Comparison of ENCODE assay signal across 38 cellular contexts in the genomic region with DNA sequence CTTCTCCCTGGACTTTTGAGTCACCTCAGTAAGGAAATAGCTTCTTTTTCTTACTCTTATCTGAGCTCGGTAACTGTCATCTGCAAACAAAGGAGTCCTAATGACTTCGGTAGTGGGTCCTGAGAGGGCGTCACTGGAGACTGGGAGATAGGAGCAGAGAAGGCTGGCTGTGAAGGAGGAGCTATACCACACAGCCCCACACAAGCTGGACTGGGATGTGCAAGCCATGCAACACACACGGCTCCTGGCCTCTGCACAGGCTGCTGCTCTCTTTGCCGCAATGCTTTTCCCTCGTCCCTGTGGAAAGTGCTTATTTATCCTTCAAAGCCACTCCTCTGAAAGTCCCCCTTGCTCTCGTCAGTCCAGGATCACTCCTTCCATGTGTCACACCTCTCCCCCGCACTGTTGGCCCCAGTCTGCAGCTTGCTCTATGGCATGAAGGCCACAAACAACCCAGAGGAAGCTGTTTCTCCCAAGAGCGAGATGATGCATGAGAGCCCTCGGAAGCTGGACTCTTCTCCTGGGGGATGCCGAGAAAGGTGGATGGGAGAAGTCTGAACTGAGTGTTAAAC. TPM values are rescaled to one million over a fixed set of nuclear protein-coding genes. Genes with fewer than 3 reads are reported as not detected.
DNase-seq lines count a peak whose midpoint lies in the region; ATAC-seq, FAIRE-seq and TF ChIP-seq lines count a peak whose summit lies in the region.
"Had no signal": no experiment of that assay in that cellular context is flagged by ENCODE, and none has a peak within 500 bp of the region (broad histone marks: within the 10 kb centered on the region; RNA-seq: fewer than 3 reads in every experiment).

No MANE protein-coding gene starts in this region.

- no peak overlapping the region for H3K4me3 ChIP-seq in kidney (ENCODE audit: low read length in 2 of 2)
- H3K4me3 ChIP-seq: pancreas, skin epidermis, testis had no signal

- no peak for ATAC-seq in activated CD8-positive, alpha-beta T cell treated with anti-CD3 and anti-CD28 coated beads, Interleukin-2, amount 10 ng/mL, durations not matched to agents 7 days and 5 days
- ATAC-seq in activated CD8-positive, alpha-beta T cell treated with anti-CD3 and anti-CD28 coated beads for 36 hours: no peak
- no peak for ATAC-seq in activated T-helper 17 cell treated with anti-CD3 and anti-CD28 coated beads, Interleukin-2, amount 50 U/mL, for 72 hours (replicated peaks)
- ATAC-seq in stimulated activated naive B cell treated with anti-CD40 and anti-IgM and Interleukin-4, amounts not matched to agents 10 μg/mL and 1 μg/mL and 100 μg/mL, for 72 hours (replicated peaks): no peak
- ATAC-seq in GM21381 (IDR thresholded peaks at IDR 0.05; ENCODE audit: unreplicated experiment): no peak
- ATAC-seq: activated T-cell treated with anti-CD3 and anti-CD28 coated beads, Interleukin-2, amount 50 U/mL, for 4 hours; naive thymus-derived CD8-positive, alpha-beta T cell; pancreas; T-cell had no signal

- DNase-seq in activated CD8-positive, alpha-beta T cell treated with anti-CD3 and anti-CD28 coated beads, Interleukin-2, amount 10 ng/mL, durations not matched to agents 7 days and 5 days: peak; percentile 9
- no peak for DNase-seq in activated CD8-positive, alpha-beta T cell treated with anti-CD3 and anti-CD28 coated beads for 36 hours
- DNase-seq in islet precursor cell (peak; percentile 49), kidney (no peak)
- DNase-seq in stimulated activated naive B cell treated with anti-CD40 and anti-IgM and Interleukin-4, amounts not matched to agents 10 μg/mL and 1 μg/mL and 100 μg/mL, for 72 hours: no peak
- no peak for DNase-seq in NK-92 treated with Interleukin-12 subunit alpha and Interleukin-12 subunit beta, amount 100 ng/mL, for 24 hours (lab: John Stamatoyannopoulos, UW)
- DNase-seq: activated CD4-positive, CD25-positive, alpha-beta regulatory T cell treated with anti-CD3 and anti-CD28 coated beads, Interleukin-2, amount 50 U/mL, for 72 hours; activated T-cell treated with anti-CD3 and anti-CD28 coated beads, Interleukin-2, amount 50 U/mL, for 4 hours; CD4-positive, alpha-beta memory T cell; central memory CD4-positive, alpha-beta T cell; endodermal cell; foreskin fibroblast; H7; KG1; MM.1S; naive thymus-derived CD8-positive, alpha-beta T cell; NCI-H1930; NCI-H2171 treated with DMSO at 0.1 percent for 48 hours; NCI-H510A; pancreas; T-cell; testis had no signal

- peaks cover 4 to 7% of the 10 kb centered on the region in 2 donors for H3K4me1 ChIP-seq in kidney (ENCODE audit: control insufficient read depth in 1 of 2, insufficient read depth in 1 of 2, low read depth in 1 of 2, low read length in 2 of 2)
- H3K4me1 ChIP-seq: pancreas, testis had no signal

- peaks cover 7% of the 10 kb centered on the region for H3K36me3 Mint-ChIP-seq in activated CD8-positive, alpha-beta T cell treated with anti-CD3 and anti-CD28 coated beads, Interleukin-2, amount 10 ng/mL, durations not matched to agents 7 days and 5 days (ENCODE audit: low read depth)
- peaks cover 2% of the 10 kb centered on the region for H3K36me3 Mint-ChIP-seq in activated CD8-positive, alpha-beta T cell treated with anti-CD3 and anti-CD28 coated beads for 36 hours (ENCODE audit: low read depth)
- H3K36me3 Mint-ChIP-seq in activated T-helper 17 cell treated with anti-CD3 and anti-CD28 coated beads, Interleukin-2, amount 50 U/mL, for 72 hours (ENCODE audit: low read depth): peaks cover 96% of the 10 kb centered on the region
- H3K36me3 Mint-ChIP-seq in stimulated activated naive B cell treated with anti-CD40 and anti-IgM and Interleukin-4, amounts not matched to agents 10 μg/mL and 1 μg/mL and 100 μg/mL, for 72 hours: peaks cover 17 to 54% of the 10 kb centered on the region in 2 donors
- H3K36me3 Mint-ChIP-seq: naive thymus-derived CD8-positive, alpha-beta T cell; T-cell had no signal

- no peaks in the 10 kb centered on the region for H3K36me3 ChIP-seq in kidney (ENCODE audit: control insufficient read depth in 1 of 2, insufficient read depth in 2 of 2, low read length in 2 of 2)
- H3K36me3 ChIP-seq: pancreas had no signal

- H3K4me1 Mint-ChIP-seq in activated CD8-positive, alpha-beta T cell treated with anti-CD3 and anti-CD28 coated beads, Interleukin-2, amount 10 ng/mL, durations not matched to agents 7 days and 5 days (ENCODE audit: low read depth): peaks cover 48% of the 10 kb centered on the region
- H3K4me1 Mint-ChIP-seq in activated CD8-positive, alpha-beta T cell treated with anti-CD3 and anti-CD28 coated beads for 36 hours (ENCODE audit: low read depth): peaks cover 24% of the 10 kb centered on the region
- peaks cover 38% of the 10 kb centered on the region for H3K4me1 Mint-ChIP-seq in activated T-helper 17 cell treated with anti-CD3 and anti-CD28 coated beads, Interleukin-2, amount 50 U/mL, for 72 hours
- peaks cover 75 to 88% of the 10 kb centered on the region in 2 donors for H3K4me1 Mint-ChIP-seq in stimulated activated naive B cell treated with anti-CD40 and anti-IgM and Interleukin-4, amounts not matched to agents 10 μg/mL and 1 μg/mL and 100 μg/mL, for 72 hours

- POLR2A ChIA-PET in activated CD8-positive, alpha-beta T cell treated with anti-CD3 and anti-CD28 coated beads, Interleukin-2, amount 10 ng/mL, durations not matched to agents 7 days and 5 days (lab: Charles Lee): no interaction called here
- POLR2A ChIA-PET in activated CD8-positive, alpha-beta T cell treated with anti-CD3 and anti-CD28 coated beads for 36 hours (lab: Charles Lee): interaction anchor here (1.4 kb wide), 1 partner anchor 9 kb away, joined by 5 read pairs; no protein-coding TSS in a partner anchor

- H3K4me3 Mint-ChIP-seq in activated CD8-positive, alpha-beta T cell treated with anti-CD3 and anti-CD28 coated beads, Interleukin-2, amount 10 ng/mL, durations not matched to agents 7 days and 5 days: no peak overlapping the region
- no peak overlapping the region for H3K4me3 Mint-ChIP-seq in activated CD8-positive, alpha-beta T cell treated with anti-CD3 and anti-CD28 coated beads for 36 hours
- H3K4me3 Mint-ChIP-seq in activated T-helper 17 cell treated with anti-CD3 and anti-CD28 coated beads, Interleukin-2, amount 50 U/mL, for 72 hours: peak overlapping the region; percentile 82
- peak overlapping the region in 1 of 2 donors; percentile 50 for H3K4me3 Mint-ChIP-seq in stimulated activated naive B cell treated with anti-CD40 and anti-IgM and Interleukin-4, amounts not matched to agents 10 μg/mL and 1 μg/mL and 100 μg/mL, for 72 hours
- H3K4me3 Mint-ChIP-seq: activated T-cell treated with anti-CD3 and anti-CD28 coated beads, Interleukin-2, amount 50 U/mL, for 4 hours; CD4-positive, alpha-beta memory T cell; endodermal cell; naive thymus-derived CD8-positive, alpha-beta T cell; stimulated activated naive CD8-positive, alpha-beta T cell treated with anti-CD3 and anti-CD28 coated beads, Interleukin-15, Interleukin-2, amounts not matched to agents 100 ng/mL and 50 ng/mL, for 24 hours; T-cell had no signal

- H3K9me3 Mint-ChIP-seq in activated CD8-positive, alpha-beta T cell treated with anti-CD3 and anti-CD28 coated beads, Interleukin-2, amount 10 ng/mL, durations not matched to agents 7 days and 5 days (ENCODE audit: insufficient read depth): no peaks in the 10 kb centered on the region
- H3K9me3 Mint-ChIP-seq in activated CD8-positive, alpha-beta T cell treated with anti-CD3 and anti-CD28 coated beads for 36 hours: no peaks in the 10 kb centered on the region
- no peaks in the 10 kb centered on the region for H3K9me3 Mint-ChIP-seq in activated T-helper 17 cell treated with anti-CD3 and anti-CD28 coated beads, Interleukin-2, amount 50 U/mL, for 72 hours
- H3K9me3 Mint-ChIP-seq in stimulated activated naive B cell treated with anti-CD40 and anti-IgM and Interleukin-4, amounts not matched to agents 10 μg/mL and 1 μg/mL and 100 μg/mL, for 72 hours: no peaks in the 10 kb centered on the region
- H3K9me3 Mint-ChIP-seq: activated T-cell treated with anti-CD3 and anti-CD28 coated beads, Interleukin-2, amount 50 U/mL, for 4 hours; CD4-positive, alpha-beta memory T cell; endodermal cell; stimulated activated naive CD8-positive, alpha-beta T cell treated with anti-CD3 and anti-CD28 coated beads, Interleukin-15, Interleukin-2, amounts not matched to agents 100 ng/mL and 50 ng/mL, for 24 hours; T-cell had no signal

- no peak for FAIRE-seq in kidney (lab: Jason Lieb, UNC)
- FAIRE-seq: HTR-8/SVneo, pancreas, TTC549 had no signal

- peaks cover 3% of the 10 kb centered on the region for H3K27me3 Mint-ChIP-seq in activated CD8-positive, alpha-beta T cell treated with anti-CD3 and anti-CD28 coated beads, Interleukin-2, amount 10 ng/mL, durations not matched to agents 7 days and 5 days (ENCODE audit: low read depth)
- no peaks in the 10 kb centered on the region for H3K27me3 Mint-ChIP-seq in activated CD8-positive, alpha-beta T cell treated with anti-CD3 and anti-CD28 coated beads for 36 hours
- H3K27me3 Mint-ChIP-seq in activated T-helper 17 cell treated with anti-CD3 and anti-CD28 coated beads, Interleukin-2, amount 50 U/mL, for 72 hours: no peaks in the 10 kb centered on the region
- no peaks in the 10 kb centered on the region for H3K27me3 Mint-ChIP-seq in stimulated activated naive B cell treated with anti-CD40 and anti-IgM and Interleukin-4, amounts not matched to agents 10 μg/mL and 1 μg/mL and 100 μg/mL, for 72 hours
- H3K27me3 Mint-ChIP-seq: CD4-positive, alpha-beta memory T cell; stimulated activated naive CD8-positive, alpha-beta T cell treated with anti-CD3 and anti-CD28 coated beads, Interleukin-15, Interleukin-2, amounts not matched to agents 100 ng/mL and 50 ng/mL, for 24 hours had no signal

- H3K9ac ChIP-seq in kidney (ENCODE audit: low read length in 2 of 2): no peak overlapping the region

- CTCF ChIA-PET in activated CD8-positive, alpha-beta T cell treated with anti-CD3 and anti-CD28 coated beads, Interleukin-2, amount 10 ng/mL, durations not matched to agents 7 days and 5 days (lab: Charles Lee): interaction anchor here (1.6 to 3.4 kb wide), 3 partner anchors 9 to 517 kb away, joined by 6 to 12 read pairs (median 8); no protein-coding TSS in a partner anchor
- CTCF ChIA-PET in activated CD8-positive, alpha-beta T cell treated with anti-CD3 and anti-CD28 coated beads for 36 hours (lab: Charles Lee): no interaction called here

- H3K27ac Mint-ChIP-seq in activated CD8-positive, alpha-beta T cell treated with anti-CD3 and anti-CD28 coated beads, Interleukin-2, amount 10 ng/mL, durations not matched to agents 7 days and 5 days: no peak overlapping the region
- no peak overlapping the region for H3K27ac Mint-ChIP-seq in activated CD8-positive, alpha-beta T cell treated with anti-CD3 and anti-CD28 coated beads for 36 hours
- H3K27ac Mint-ChIP-seq in activated T-helper 17 cell treated with anti-CD3 and anti-CD28 coated beads, Interleukin-2, amount 50 U/mL, for 72 hours: peak overlapping the region; percentile 99
- peak overlapping the region; percentile 88 for H3K27ac Mint-ChIP-seq in stimulated activated naive B cell treated with anti-CD40 and anti-IgM and Interleukin-4, amounts not matched to agents 10 μg/mL and 1 μg/mL and 100 μg/mL, for 72 hours
- H3K27ac Mint-ChIP-seq: endodermal cell; stimulated activated naive CD8-positive, alpha-beta T cell treated with anti-CD3 and anti-CD28 coated beads, Interleukin-15, Interleukin-2, amounts not matched to agents 100 ng/mL and 50 ng/mL, for 24 hours; T-cell had no signal

- intact Hi-C loops in activated CD8-positive, alpha-beta T cell treated with anti-CD3 and anti-CD28 coated beads for 36 hours (cut with micrococcal nuclease): no loop called here
- intact Hi-C loops in kidney (cut with DNase I): no loop called here

- no peak for TF ChIP-seq CTCF in activated CD8-positive, alpha-beta T cell treated with anti-CD3 and anti-CD28 coated beads for 36 hours (IDR thresholded peaks at IDR 0.05)
- TF ChIP-seq CTCF in kidney (IDR thresholded peaks at IDR 0.05; ENCODE audit: borderline replicate concordance, extremely low read depth, insufficient read depth): no peak

- no peaks in the 10 kb centered on the region for H3K9me3 ChIP-seq in kidney (ENCODE audit: control insufficient read depth in 1 of 2, low read length in 2 of 2)
- H3K9me3 ChIP-seq: pancreas, testis had no signal

- no peak overlapping the region for H3K27ac ChIP-seq in kidney (ENCODE audit: low read depth in 2 of 2, low read length in 2 of 2)
- H3K27ac ChIP-seq: pancreas, RWPE1, testis had no signal

RNA-seq across cellular contexts. Expression of gene TMEM273, which starts 14.9 kb away (rescaled TPM):
- total RNA-seq in activated CD8-positive, alpha-beta T cell treated with anti-CD3 and anti-CD28 coated beads, Interleukin-2, amount 10 ng/mL, durations not matched to agents 7 days and 5 days: 10 to 100 TPM; 24.4 to 25.6 TPM
- 10 to 100 TPM; 16.6 to 19.0 TPM for total RNA-seq in activated CD8-positive, alpha-beta T cell treated with anti-CD3 and anti-CD28 coated beads for 36 hours
- total RNA-seq in activated T-helper 17 cell treated with anti-CD3 and anti-CD28 coated beads, Interleukin-2, amount 50 U/mL, for 72 hours: 100 to 1,000 TPM in 1 of 2 donors, 10 to 100 TPM in 1; 92.2 to 262 TPM
- 16.8 TPM for total RNA-seq in kidney
- polyA plus RNA-seq in kidney (ENCODE audit: insufficient read depth, low read depth, low replicate concordance): 3.2 TPM
- total RNA-seq: A172, endodermal cell, H7, renal cortical epithelial cell, SK-MEL-5 had no signal

RNA-seq across cellular contexts. Expression of gene FAM170B, which starts 39.5 kb away (rescaled TPM):
- total RNA-seq in activated CD8-positive, alpha-beta T cell treated with anti-CD3 and anti-CD28 coated beads, Interleukin-2, amount 10 ng/mL, durations not matched to agents 7 days and 5 days: not detected
- not detected for total RNA-seq in activated CD8-positive, alpha-beta T cell treated with anti-CD3 and anti-CD28 coated beads for 36 hours
- total RNA-seq in activated T-helper 17 cell treated with anti-CD3 and anti-CD28 coated beads, Interleukin-2, amount 50 U/mL, for 72 hours: not detected
- not detected for total RNA-seq in kidney
- not detected for polyA plus RNA-seq in kidney (ENCODE audit: insufficient read depth, low read depth, low replicate concordance)
- total RNA-seq: A172; activated CD8-positive, alpha-beta memory T cell treated with anti-CD3 and anti-CD28 coated beads for 36 hours; activated T-cell treated with anti-CD3 and anti-CD28 coated beads, Interleukin-2, amount 50 U/mL, for 4 hours; CD4-positive, alpha-beta memory T cell; endodermal cell; H7; kidney epithelial cell; liver; naive thymus-derived CD8-positive, alpha-beta T cell; pancreas; renal cortical epithelial cell; SK-MEL-5; urinary bladder had no signal
- polyA plus RNA-seq: CD4-positive, alpha-beta memory T cell; esophagus; liver; naive thymus-derived CD8-positive, alpha-beta T cell; pancreas; urinary bladder had no signal

RNA-seq across cellular contexts. Expression of gene VSTM4, which starts 58.0 kb away (rescaled TPM):
- not detected for total RNA-seq in activated CD8-positive, alpha-beta T cell treated with anti-CD3 and anti-CD28 coated beads, Interleukin-2, amount 10 ng/mL, durations not matched to agents 7 days and 5 days
- under 1 TPM; 0.04 to 0.09 TPM for total RNA-seq in activated CD8-positive, alpha-beta T cell treated with anti-CD3 and anti-CD28 coated beads for 36 hours
- total RNA-seq in activated T-helper 17 cell treated with anti-CD3 and anti-CD28 coated beads, Interleukin-2, amount 50 U/mL, for 72 hours: under 1 TPM; 0.06 to 0.13 TPM
- total RNA-seq in kidney: 8.5 TPM
- 7.4 TPM for polyA plus RNA-seq in kidney (ENCODE audit: insufficient read depth, low read depth, low replicate concordance)
- total RNA-seq: CD4-positive, alpha-beta memory T cell; naive thymus-derived CD8-positive, alpha-beta T cell; OCI-LY7; SK-MEL-5 had no signal
- polyA plus RNA-seq: CD4-positive, alpha-beta memory T cell had no signal

Comparison
In these comparisons a context has a peak if more than half of its experiments do, and no peak if none do; other contexts are left out.
1. DNase-seq: peak in activated CD8-positive, alpha-beta T cell treated with anti-CD3 and anti-CD28 coated beads, Interleukin-2, amount 10 ng/mL, durations not matched to agents 7 days and 5 days (single experiment) and islet precursor cell (single experiment); none in activated CD8-positive, alpha-beta T cell treated with anti-CD3 and anti-CD28 coated beads for 36 hours (single experiment), stimulated activated naive B cell treated with anti-CD40 and anti-IgM and Interleukin-4, amounts not matched to agents 10 μg/mL and 1 μg/mL and 100 μg/mL, for 72 hours (single experiment), kidney (single experiment) and NK-92 treated with Interleukin-12 subunit alpha and Interleukin-12 subunit beta, amount 100 ng/mL, for 24 hours (single experiment).
2. H3K27ac Mint-ChIP-seq: peak in activated T-helper 17 cell treated with anti-CD3 and anti-CD28 coated beads, Interleukin-2, amount 50 U/mL, for 72 hours (single experiment) and stimulated activated naive B cell treated with anti-CD40 and anti-IgM and Interleukin-4, amounts not matched to agents 10 μg/mL and 1 μg/mL and 100 μg/mL, for 72 hours (single experiment); none in activated CD8-positive, alpha-beta T cell treated with anti-CD3 and anti-CD28 coated beads, Interleukin-2, amount 10 ng/mL, durations not matched to agents 7 days and 5 days (single experiment) and activated CD8-positive, alpha-beta T cell treated with anti-CD3 and anti-CD28 coated beads for 36 hours (single experiment).